In the genomic region with DNA sequence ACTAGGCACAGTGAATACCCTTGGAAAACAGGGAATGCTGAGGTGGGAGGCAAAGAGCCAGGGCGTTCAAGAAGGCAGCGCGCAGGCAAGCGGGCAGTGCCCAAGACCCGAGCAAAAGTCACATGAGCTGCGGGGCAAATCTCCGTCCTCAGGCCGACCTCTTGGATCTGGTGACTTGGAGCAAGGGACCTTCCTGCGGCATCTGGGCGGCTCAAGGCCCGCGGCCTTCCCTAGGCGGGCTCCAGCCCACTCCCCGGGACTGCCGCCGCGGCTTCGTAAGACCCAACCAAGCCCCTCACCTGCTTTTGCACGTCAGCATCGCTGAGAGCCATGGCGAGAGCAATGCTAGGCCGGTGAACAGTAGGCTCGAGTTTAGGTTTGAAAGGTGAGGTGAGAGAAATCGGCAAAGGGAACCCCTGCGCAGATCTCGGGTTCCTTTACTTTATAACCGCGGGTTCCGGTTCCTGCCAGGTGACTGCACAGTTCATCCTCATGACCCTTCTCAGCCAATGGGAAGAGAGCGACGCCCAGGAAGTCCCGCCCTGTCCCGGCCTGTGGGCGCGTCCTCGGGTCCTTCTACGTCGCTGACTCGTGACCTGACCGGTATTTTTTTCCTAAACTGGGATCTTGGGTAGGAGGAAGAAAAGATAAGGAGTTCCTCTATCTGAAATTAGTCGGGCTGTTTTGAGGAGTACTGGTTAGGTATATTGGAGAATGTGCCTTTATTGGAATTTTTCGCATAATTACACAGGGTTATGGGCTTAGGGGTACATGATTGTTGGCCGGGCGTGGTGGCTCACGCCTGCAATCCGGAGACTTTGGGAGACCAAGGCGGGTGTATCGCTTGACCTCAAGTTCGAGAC, we compare ENCODE assay signal across 8 cellular contexts. TPM values are rescaled to one million over a fixed set of nuclear protein-coding genes. Genes with fewer than 3 reads are reported as not detected.
A peak's percentile ranks its signal among the peaks of the same experiment; 100 is the strongest.
DNase-seq lines count a peak whose midpoint lies in the region; ATAC-seq and TF ChIP-seq lines count a peak whose summit lies in the region.

A gene (minus strand): TSS at position 446 of the 863 bp plus-strand sequence. CDS start 114 bp downstream, at position 332.

- peaks cover 13% of the 10 kb centered on the region for H3K4me1 ChIP-seq in OCI-LY3 (ENCODE audit: low read length)

- H3K36me3 ChIP-seq in OCI-LY3 (replicated peaks; ENCODE audit: low read depth, low read length), result peaks cover 2% of the 10 kb centered on the region

- H3K4me1 Mint-ChIP-seq in endothelial cell (ENCODE audit: unreplicated experiment), result peaks cover 9% of the 10 kb centered on the region
- peaks cover 16% of the 10 kb centered on the region for H3K4me1 Mint-ChIP-seq in mesothelial cell of epicardium

- peak within 1 kb of the TSS; percentile 87 for H3K4me2 ChIP-seq in OCI-LY3 (ENCODE audit: low read length)

- H3K9me3 Mint-ChIP-seq in endothelial cell (ENCODE audit: unreplicated experiment), result no peaks in the 10 kb centered on the region
- H3K9me3 Mint-ChIP-seq in mesothelial cell of epicardium, result no peaks in the 10 kb centered on the region

- peak within 1 kb of the TSS; percentile 85 for H3K4me3 ChIP-seq in OCI-LY3 (ENCODE audit: low read length)

- H3K9ac ChIP-seq in OCI-LY3 (ENCODE audit: low read length), result peak within 1 kb of the TSS; percentile 75

- peak; percentile 98 for ATAC-seq in GM21515 (IDR thresholded peaks at IDR 0.05; ENCODE audit: unreplicated experiment)

- no peaks in the 10 kb centered on the region for H3K27me3 ChIP-seq in OCI-LY3 (ENCODE audit: low read depth, low read length)

- peaks cover 53% of the 10 kb centered on the region for H3K79me2 ChIP-seq in OCI-LY3 (ENCODE audit: low read length)

- H3K27ac Mint-ChIP-seq in endothelial cell (ENCODE audit: unreplicated experiment), result peak within 1 kb of the TSS; percentile 99
- peak within 1 kb of the TSS; percentile 99 for H3K27ac Mint-ChIP-seq in mesothelial cell of epicardium

- peak within 1 kb of the TSS; percentile 45 for H3K27ac ChIP-seq in OCI-LY3 (ENCODE audit: low read length)

- H3K27me3 Mint-ChIP-seq in endothelial cell (ENCODE audit: unreplicated experiment) (peaks cover 10% of the 10 kb centered on the region), mesothelial cell of epicardium (ENCODE audit: low read depth) (no peaks in the 10 kb centered on the region)

- peak within 1 kb of the TSS; percentile 99 for H3K4me3 Mint-ChIP-seq in endothelial cell (ENCODE audit: unreplicated experiment)
- peak within 1 kb of the TSS; percentile 88 for H3K4me3 Mint-ChIP-seq in mesothelial cell of epicardium

- H3K9me3 ChIP-seq in OCI-LY3 (ENCODE audit: insufficient read depth, low read length), result no peaks in the 10 kb centered on the region

- 0 out of 2 replicates have a peak, but pooled peaks cover 3% of the 10 kb centered on the region for H4K20me1 ChIP-seq in OCI-LY3 (ENCODE audit: insufficient read depth, low read length)

- DNase-seq in D341Med (ENCODE audit: low spot score) (peak; percentile 98), HuH-7 (ENCODE audit: low spot score) (peak; percentile 98), endothelial cell (ENCODE audit: low spot score) (peak; percentile 95), mesothelial cell of epicardium (ENCODE audit: low spot score in 2 of 2, unreplicated experiment in 2 of 2) (peak; percentile 80 to 93)
- DNase-seq in activated CD8-positive, alpha-beta memory T cell treated with anti-CD3 and anti-CD28 coated beads, Interleukin-2, amount 50 U/mL, for 48 hours, result peak; percentile 93
- DNase-seq in stimulated activated CD8-positive, alpha-beta memory T cell treated with anti-CD3 and anti-CD28 coated beads, Interleukin-15, amount 100 ng/mL, for 48 hours (ENCODE audit: low read depth in 2 of 2), result peak; percentile 89 to 91

- TF ChIP-seq CTCF in OCI-LY3 (IDR thresholded peaks at IDR 0.05; ENCODE audit: low read depth, low read length), result no peak
- no peak for TF ChIP-seq CTCF in endothelial cell (IDR thresholded peaks at IDR 0.05; ENCODE audit: unreplicated experiment)
- no peak for TF ChIP-seq CTCF in mesothelial cell of epicardium (IDR thresholded peaks at IDR 0.05; ENCODE audit: unreplicated experiment)

- peak within 1 kb of the TSS; percentile 92 for H2AFZ ChIP-seq in OCI-LY3 (ENCODE audit: low read depth, low read length)

- H3K36me3 Mint-ChIP-seq in endothelial cell (ENCODE audit: low read depth, unreplicated experiment) (no peaks in the 10 kb centered on the region), mesothelial cell of epicardium (no peaks in the 10 kb centered on the region)

RNA-seq across cellular contexts. Expression of the gene that starts here (rescaled TPM):
- total RNA-seq in endothelial cell (ENCODE audit: unreplicated experiment), result 80.4 TPM
- total RNA-seq in mesothelial cell of epicardium, result 52.6 to 54.1 TPM (median 53.2 TPM) in 3 replicates

Comparison
In these comparisons a context has a peak if more than half of its experiments do, and no peak if none do; other contexts are left out.
1. Peak in every context shown above with its lines: DNase-seq, ATAC-seq, H3K4me3 ChIP-seq and H3K27ac ChIP-seq.